Comparison of ENCODE assay signal across 1 cellular context in genomic region chr12:117190210-117190781, GRCh38.
TF ChIP-seq lines count a peak whose summit lies in the region.

TSS of gene FBXO21 (minus strand) at chr12:117190470. CDS start at chr12:117190456, 14 bp downstream.

TF ChIP-seq in HepG2, 621 proteins besides CTCF, POLR2A, EP300 and RAD21 (continued from another document and continues in another):
- TF ChIP-seq ZNF280D (CRISPR knock-in tag; IDR thresholded peaks at IDR 0.05) (no peak), ZNF121 (CRISPR knock-in tag; IDR thresholded peaks at IDR 0.05) (no peak), KDM2A (CRISPR knock-in tag; IDR thresholded peaks at IDR 0.05; ENCODE audit: borderline replicate concordance, low read depth) (peak; percentile 36; the same call in 1 of the 2 replicates), TEAD3 (CRISPR knock-in tag; optimal IDR thresholded peaks at IDR 0.05; ENCODE audit: borderline replicate concordance) (peak; percentile 37), ZNF792 (CRISPR knock-in tag; IDR thresholded peaks at IDR 0.05) (peak; percentile 57; the same call in 1 of the 2 replicates), SPEN (CRISPR knock-in tag; IDR thresholded peaks at IDR 0.05; ENCODE audit: low read depth) (peak; percentile 44; the same call in 1 of the 2 replicates), SRSF4 (IDR thresholded peaks at IDR 0.05; ENCODE audit: low read depth, low read length, poor library complexity, severe bottlenecking) (no peak), FOXC1 (CRISPR knock-in tag; IDR thresholded peaks at IDR 0.05; ENCODE audit: borderline replicate concordance) (peak; percentile 57; the same call in 1 of the 2 replicates), SP4 (CRISPR knock-in tag; IDR thresholded peaks at IDR 0.05) (peak; percentile 83), PHF8 (CRISPR knock-in tag; IDR thresholded peaks at IDR 0.05) (peak; percentile 94), ETV5 (CRISPR knock-in tag; IDR thresholded peaks at IDR 0.05; ENCODE audit: borderline replicate concordance) (0 out of 2 replicates have a peak, but pooled peaks have one; percentile 37), ZNF710 (CRISPR knock-in tag; IDR thresholded peaks at IDR 0.05; ENCODE audit: borderline replicate concordance) (0 out of 2 replicates have a peak, but pooled peaks have one; percentile 53), ZNF607 (CRISPR knock-in tag; IDR thresholded peaks at IDR 0.05; ENCODE audit: borderline replicate concordance) (peak; percentile 49; the same call in 1 of the 2 replicates), ZNF740 (CRISPR knock-in tag; IDR thresholded peaks at IDR 0.05) (no peak), SP140L (CRISPR knock-in tag; IDR thresholded peaks at IDR 0.05; ENCODE audit: borderline replicate concordance) (no peak), ZNF34 (CRISPR knock-in tag; IDR thresholded peaks at IDR 0.05; ENCODE audit: borderline replicate concordance) (no peak), ZNF839 (CRISPR knock-in tag; IDR thresholded peaks at IDR 0.05; ENCODE audit: borderline replicate concordance) (no peak), CSRNP1 (CRISPR knock-in tag; IDR thresholded peaks at IDR 0.05) (peak; percentile 73; the same call in 1 of the 2 replicates), ZNF331 (CRISPR knock-in tag; IDR thresholded peaks at IDR 0.05) (peak; percentile 61), HNF4A (CRISPR knock-in tag; IDR thresholded peaks at IDR 0.05) (no peak), ZNF776 (CRISPR knock-in tag; IDR thresholded peaks at IDR 0.05) (peak; percentile 78; the same call in 1 of the 2 replicates), TBP (CRISPR knock-in tag; IDR thresholded peaks at IDR 0.05) (0 out of 2 replicates have a peak, but pooled peaks have one; percentile 72), ETS1 (CRISPR knock-in tag; IDR thresholded peaks at IDR 0.05) (0 out of 2 replicates have a peak, but pooled peaks have one; percentile 39), MIER2 (CRISPR knock-in tag; IDR thresholded peaks at IDR 0.05) (no peak), SALL2 (CRISPR knock-in tag; IDR thresholded peaks at IDR 0.05) (peak; percentile 44; the same call in 1 of the 2 replicates), ZMAT5 (CRISPR knock-in tag; IDR thresholded peaks at IDR 0.05; ENCODE audit: borderline replicate concordance, low read depth) (no peak), RCOR2 (CRISPR knock-in tag; IDR thresholded peaks at IDR 0.05) (no peak), FOXO1 (CRISPR knock-in tag; IDR thresholded peaks at IDR 0.05) (peak; percentile 46; the same call in 1 of the 2 replicates), REPIN1 (CRISPR knock-in tag; IDR thresholded peaks at IDR 0.05; ENCODE audit: borderline replicate concordance, low read depth) (0 out of 2 replicates have a peak, but pooled peaks have one; percentile 52), ZBTB34 (CRISPR knock-in tag; IDR thresholded peaks at IDR 0.05) (peak; percentile 56; the same call in 1 of the 2 replicates), ZSCAN29 (CRISPR knock-in tag; conservative IDR thresholded peaks at IDR 0.05) (0 out of 2 replicates have a peak, but pooled peaks have one; percentile 31), SMYD3 (CRISPR knock-in tag; IDR thresholded peaks at IDR 0.05) (no peak), PAX8 (CRISPR knock-in tag; IDR thresholded peaks at IDR 0.05; ENCODE audit: borderline replicate concordance) (no peak), TMF1 (CRISPR knock-in tag; IDR thresholded peaks at IDR 0.05; ENCODE audit: low read depth) (0 out of 2 replicates have a peak, but pooled peaks have one; percentile 40), PRDM10 (CRISPR knock-in tag; IDR thresholded peaks at IDR 0.05; ENCODE audit: low read depth) (no peak), ZNF749 (CRISPR knock-in tag; IDR thresholded peaks at IDR 0.05; ENCODE audit: borderline replicate concordance) (peak; percentile 65; the same call in 1 of the 2 replicates), MYC (CRISPR knock-in tag; IDR thresholded peaks at IDR 0.05; ENCODE audit: borderline replicate concordance) (peak; percentile 71), THAP7 (CRISPR knock-in tag; IDR thresholded peaks at IDR 0.05) (no peak), ZHX1 (CRISPR knock-in tag; IDR thresholded peaks at IDR 0.05; ENCODE audit: low read depth) (peak; percentile 90), CCAR2 (optimal IDR thresholded peaks at IDR 0.05; ENCODE audit: low read depth, low read length) (no peak), SIN3B (IDR thresholded peaks at IDR 0.05; ENCODE audit: low read length) (no peak; the same call in 1 of the 2 replicates), ZSCAN12 (CRISPR knock-in tag; IDR thresholded peaks at IDR 0.05) (no peak), ETV6 (CRISPR knock-in tag; conservative IDR thresholded peaks at IDR 0.05) (0 out of 2 replicates have a peak, but pooled peaks have one; percentile 53), RARA (CRISPR knock-in tag; IDR thresholded peaks at IDR 0.05) (peak; percentile 25; the same call in 1 of the 2 replicates), ZNF160 (CRISPR knock-in tag; IDR thresholded peaks at IDR 0.05) (no peak), ZFP90 (CRISPR knock-in tag; IDR thresholded peaks at IDR 0.05; ENCODE audit: borderline replicate concordance) (no peak)
